14 cellular contexts compared by ENCODE assay signal in the genomic region with DNA sequence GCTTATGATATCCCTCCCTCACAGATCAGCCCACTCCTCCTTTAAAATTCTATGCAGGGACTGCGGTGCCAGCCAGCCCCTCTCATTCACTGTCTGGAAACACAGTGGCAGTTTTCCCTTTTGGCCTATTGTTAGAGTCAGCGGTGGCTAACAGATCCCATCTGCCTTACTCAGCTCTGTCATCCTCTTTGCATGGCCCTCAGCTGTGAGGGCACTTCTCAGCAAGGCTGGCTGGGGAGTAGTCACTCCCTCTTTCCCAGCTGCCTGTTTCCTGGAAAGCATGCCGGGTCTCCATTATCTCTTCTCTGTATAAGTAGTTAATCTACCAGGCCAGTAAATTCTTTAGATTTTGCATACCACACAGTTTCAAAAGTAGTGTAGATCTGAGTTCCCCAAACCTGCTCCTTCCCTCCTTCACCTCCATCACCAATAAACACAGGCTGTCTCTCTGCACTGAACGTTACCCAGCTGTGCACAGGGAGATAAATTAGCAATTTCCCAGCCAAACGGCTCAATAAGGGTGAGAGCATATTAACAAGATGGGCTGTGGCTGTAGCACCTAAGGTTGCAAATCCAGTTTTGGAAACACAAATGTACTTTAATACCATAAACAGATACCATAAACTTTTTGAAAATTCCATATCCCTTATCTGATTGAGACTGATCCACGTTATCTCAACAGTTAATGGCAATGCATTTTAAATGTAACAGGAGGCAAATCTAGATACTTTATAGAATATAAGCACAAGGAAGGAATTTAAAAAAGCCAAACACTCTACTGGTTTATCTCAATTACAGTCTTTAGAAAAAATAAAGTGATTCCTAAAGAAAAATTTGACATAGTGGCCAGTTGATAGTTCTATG.
DNase-seq lines count a peak whose midpoint lies in the region; ATAC-seq, FAIRE-seq and TF ChIP-seq lines count a peak whose summit lies in the region.
"Had no signal": no experiment of that assay in that cellular context is flagged by ENCODE, and none has a peak within 500 bp of the region (broad histone marks: within the 10 kb centered on the region; RNA-seq: fewer than 3 reads in every experiment).

No MANE protein-coding gene starts in this region.

- H3K4me3 ChIP-seq in cardiac muscle cell = no peak overlapping the region
- H3K4me3 ChIP-seq in hepatocyte = no peak overlapping the region
- H3K4me3 ChIP-seq in kidney (ENCODE audit: low read length in 2 of 2) = no peak overlapping the region
- H3K4me3 ChIP-seq: heart right ventricle, PC-9, upper lobe of left lung had no signal

- 14% methylated on average over 6 of the region's 6 CpGs for WGBS in hepatocyte (ENCODE audit: low lambda C conversion rate, missing lambda C conversion rate)

- H3K27ac Mint-ChIP-seq in stimulated activated memory B cell treated with anti-CD40 and anti-IgM and Interleukin-4, amounts not matched to agents 10 μg/mL and 1 μg/mL and 100 μg/mL, for 72 hours = no peak overlapping the region
- H3K27ac Mint-ChIP-seq: activated CD8-positive, alpha-beta memory T cell treated with anti-CD3 and anti-CD28 coated beads, Interleukin-2, amount 10 ng/mL, durations not matched to agents 7 days and 5 days; activated naive CD8-positive, alpha-beta T cell treated with anti-CD3 and anti-CD28 coated beads, Interleukin-2, amount 10 ng/mL, durations not matched to agents 7 days and 5 days had no signal

- H3K9me2 ChIP-seq in hepatocyte (replicated peaks; ENCODE audit: insufficient read depth) = no peaks in the 10 kb centered on the region

- no peaks in the 10 kb centered on the region for H3K36me3 ChIP-seq in cardiac muscle cell
- no peaks in the 10 kb centered on the region for H3K36me3 ChIP-seq in hepatocyte (replicated peaks; ENCODE audit: insufficient read depth, low read depth)
- H3K36me3 ChIP-seq in kidney (ENCODE audit: control insufficient read depth in 1 of 2, insufficient read depth in 2 of 2, low read length in 2 of 2) = no peaks in the 10 kb centered on the region
- H3K36me3 ChIP-seq: heart right ventricle, upper lobe of left lung had no signal

- no peaks in the 10 kb centered on the region for H4K20me1 ChIP-seq in hepatocyte (ENCODE audit: insufficient read depth, poor library complexity, severe bottlenecking)

- DNase-seq in cardiac muscle cell (ENCODE audit: low read depth in 1 of 2, low spot score in 1 of 2) (peak; percentile 64 to 76), left ventricle myocardium superior (no peak), SHP77 treated with DMSO at 0.1 percent for 48 hours (lab: John Stamatoyannopoulos, UW) (peak; percentile 16), hepatocyte (ENCODE audit: low spot score) (peak; percentile 47), kidney (no peak), pons (ENCODE audit: low spot score) (no peak), GOT3 (lab: John Stamatoyannopoulos, UW) (no peak)
- DNase-seq: activated CD8-positive, alpha-beta memory T cell treated with anti-CD3 and anti-CD28 coated beads, Interleukin-2, amount 10 ng/mL, durations not matched to agents 7 days and 5 days; activated naive CD8-positive, alpha-beta T cell treated with anti-CD3 and anti-CD28 coated beads, Interleukin-2, amount 10 ng/mL, durations not matched to agents 7 days and 5 days; heart right ventricle; PC-9; upper lobe of left lung had no signal

- H3K27ac ChIP-seq in cardiac muscle cell = peak overlapping the region; percentile 78
- H3K27ac ChIP-seq in hepatocyte = peak overlapping the region; percentile 17
- no peak overlapping the region for H3K27ac ChIP-seq in kidney (ENCODE audit: low read depth in 2 of 2, low read length in 2 of 2)
- H3K27ac ChIP-seq: heart right ventricle, HL-60, PC-9, upper lobe of left lung had no signal

- no peaks in the 10 kb centered on the region for H3K27me3 Mint-ChIP-seq in stimulated activated memory B cell treated with anti-CD40 and anti-IgM and Interleukin-4, amounts not matched to agents 10 μg/mL and 1 μg/mL and 100 μg/mL, for 72 hours
- H3K27me3 Mint-ChIP-seq: activated CD8-positive, alpha-beta memory T cell treated with anti-CD3 and anti-CD28 coated beads, Interleukin-2, amount 10 ng/mL, durations not matched to agents 7 days and 5 days had no signal

- TF ChIP-seq CTCF in cardiac muscle cell (IDR thresholded peaks at IDR 0.05; ENCODE audit: low read depth, low read length) (no peak), hepatocyte (IDR thresholded peaks at IDR 0.05; ENCODE audit: poor library complexity) (no peak), kidney (IDR thresholded peaks at IDR 0.05; ENCODE audit: borderline replicate concordance, extremely low read depth, insufficient read depth) (no peak)

- intact Hi-C loops in left ventricle myocardium superior (cut with micrococcal nuclease) = no loop called here
- intact Hi-C loops in kidney (cut with DNase I) = no loop called here

- no peaks in the 10 kb centered on the region for H3K79me2 ChIP-seq in hepatocyte

- no peak overlapping the region for H3K4me3 Mint-ChIP-seq in stimulated activated memory B cell treated with anti-CD40 and anti-IgM and Interleukin-4, amounts not matched to agents 10 μg/mL and 1 μg/mL and 100 μg/mL, for 72 hours
- H3K4me3 Mint-ChIP-seq: activated CD8-positive, alpha-beta memory T cell treated with anti-CD3 and anti-CD28 coated beads, Interleukin-2, amount 10 ng/mL, durations not matched to agents 7 days and 5 days; activated naive CD8-positive, alpha-beta T cell treated with anti-CD3 and anti-CD28 coated beads, Interleukin-2, amount 10 ng/mL, durations not matched to agents 7 days and 5 days had no signal

- no peaks in the 10 kb centered on the region for H3K9me3 Mint-ChIP-seq in stimulated activated memory B cell treated with anti-CD40 and anti-IgM and Interleukin-4, amounts not matched to agents 10 μg/mL and 1 μg/mL and 100 μg/mL, for 72 hours
- H3K9me3 Mint-ChIP-seq: activated naive CD8-positive, alpha-beta T cell treated with anti-CD3 and anti-CD28 coated beads, Interleukin-2, amount 10 ng/mL, durations not matched to agents 7 days and 5 days had no signal

- no peaks in the 10 kb centered on the region for H3K4me1 Mint-ChIP-seq in stimulated activated memory B cell treated with anti-CD40 and anti-IgM and Interleukin-4, amounts not matched to agents 10 μg/mL and 1 μg/mL and 100 μg/mL, for 72 hours
- H3K4me1 Mint-ChIP-seq: activated CD8-positive, alpha-beta memory T cell treated with anti-CD3 and anti-CD28 coated beads, Interleukin-2, amount 10 ng/mL, durations not matched to agents 7 days and 5 days; activated naive CD8-positive, alpha-beta T cell treated with anti-CD3 and anti-CD28 coated beads, Interleukin-2, amount 10 ng/mL, durations not matched to agents 7 days and 5 days had no signal

- H3K4me1 ChIP-seq in cardiac muscle cell (ENCODE audit: low read depth) (peaks cover 4% of the 10 kb centered on the region), hepatocyte (ENCODE audit: insufficient read depth) (peaks cover 21% of the 10 kb centered on the region), kidney (ENCODE audit: control insufficient read depth in 1 of 2, insufficient read depth in 1 of 2, low read depth in 1 of 2, low read length in 2 of 2) (no peaks in the 10 kb centered on the region)

- no peak overlapping the region for H2AFZ ChIP-seq in hepatocyte
- H2AFZ ChIP-seq: PC-9 had no signal

- H3K36me3 Mint-ChIP-seq in stimulated activated memory B cell treated with anti-CD40 and anti-IgM and Interleukin-4, amounts not matched to agents 10 μg/mL and 1 μg/mL and 100 μg/mL, for 72 hours = no peaks in the 10 kb centered on the region
- H3K36me3 Mint-ChIP-seq: activated CD8-positive, alpha-beta memory T cell treated with anti-CD3 and anti-CD28 coated beads, Interleukin-2, amount 10 ng/mL, durations not matched to agents 7 days and 5 days; activated naive CD8-positive, alpha-beta T cell treated with anti-CD3 and anti-CD28 coated beads, Interleukin-2, amount 10 ng/mL, durations not matched to agents 7 days and 5 days had no signal

- ATAC-seq in left ventricle myocardium superior = no peak
- ATAC-seq in stimulated activated memory B cell treated with anti-CD40 and anti-IgM and Interleukin-4, amounts not matched to agents 10 μg/mL and 1 μg/mL and 100 μg/mL, for 72 hours = peak; percentile 8
- ATAC-seq: activated CD8-positive, alpha-beta memory T cell treated with anti-CD3 and anti-CD28 coated beads, Interleukin-2, amount 10 ng/mL, durations not matched to agents 7 days and 5 days; heart right ventricle had no signal

- FAIRE-seq in kidney (lab: Jason Lieb, UNC) = no peak

- peak overlapping the region; percentile 49 for H3K4me2 ChIP-seq in hepatocyte
- H3K4me2 ChIP-seq: PC-9 had no signal

- no peak overlapping the region for H3K9ac ChIP-seq in kidney (ENCODE audit: low read length in 2 of 2)

- H3K27me3 ChIP-seq in cardiac muscle cell (no peaks in the 10 kb centered on the region), hepatocyte (no peaks in the 10 kb centered on the region)
- H3K27me3 ChIP-seq: heart right ventricle, upper lobe of left lung had no signal

- H3K9me3 ChIP-seq in cardiac muscle cell (ENCODE audit: low read depth) (no peaks in the 10 kb centered on the region), hepatocyte (ENCODE audit: low read depth) (no peaks in the 10 kb centered on the region), kidney (ENCODE audit: control insufficient read depth in 1 of 2, low read length in 2 of 2) (no peaks in the 10 kb centered on the region)
- H3K9me3 ChIP-seq: heart right ventricle, upper lobe of left lung had no signal

Comparison
In these comparisons a context has a peak if more than half of its experiments do, and no peak if none do; other contexts are left out.
1. DNase-seq: peak in cardiac muscle cell (2 of 2), SHP77 treated with DMSO at 0.1 percent for 48 hours (single experiment) and hepatocyte (single experiment); none in left ventricle myocardium superior (single experiment), kidney (single experiment), pons (single experiment) and GOT3 (single experiment).
2. H3K27ac ChIP-seq: peak in cardiac muscle cell (single experiment) and hepatocyte (single experiment); none in kidney (0 of 2).